8 cellular contexts compared by ENCODE assay signal in the genomic region with DNA sequence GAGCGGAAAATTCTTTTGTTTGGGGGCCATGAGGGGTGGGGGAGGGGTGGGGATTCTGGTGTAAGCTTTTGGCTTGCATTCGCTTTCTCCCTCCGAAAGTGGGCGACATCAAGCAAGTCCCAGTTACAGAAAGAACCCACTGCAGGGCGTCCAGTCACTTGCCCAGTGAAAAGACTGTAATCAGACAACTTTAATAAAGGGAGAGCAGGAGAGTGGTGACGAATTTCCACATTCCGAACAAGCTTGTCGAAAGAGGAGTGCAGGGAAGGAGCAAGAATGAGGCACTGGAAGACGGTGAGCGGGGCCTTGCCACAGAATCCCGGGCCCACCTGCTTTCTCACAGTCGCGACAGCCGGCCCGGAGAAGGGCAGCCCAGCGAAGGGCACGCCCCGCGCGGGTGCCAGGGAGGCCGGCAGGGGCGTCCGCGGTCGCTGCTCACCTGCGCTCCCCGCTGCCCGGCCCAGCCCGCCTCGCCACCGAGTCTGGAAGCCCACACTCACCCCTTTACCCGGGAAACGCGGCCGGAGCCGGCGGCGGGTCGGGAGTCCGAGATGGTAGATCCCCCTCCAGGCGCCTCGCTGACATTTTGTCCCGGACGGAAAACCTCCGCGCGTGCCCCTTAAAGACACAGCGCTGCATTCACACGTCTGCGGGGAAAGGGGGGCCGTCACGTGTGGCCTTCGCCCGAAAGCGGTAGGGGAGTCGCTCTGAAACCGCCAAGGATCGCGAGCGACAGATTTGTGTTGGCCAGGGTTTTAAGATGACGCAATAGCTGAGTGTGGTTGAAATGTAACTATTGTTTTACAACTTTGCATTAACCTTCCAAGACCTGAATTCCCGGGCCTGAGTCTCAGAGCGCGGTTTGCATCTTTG.
DNase-seq lines count a peak whose midpoint lies in the region; ATAC-seq lines count a peak whose summit lies in the region.

A gene with protein sequence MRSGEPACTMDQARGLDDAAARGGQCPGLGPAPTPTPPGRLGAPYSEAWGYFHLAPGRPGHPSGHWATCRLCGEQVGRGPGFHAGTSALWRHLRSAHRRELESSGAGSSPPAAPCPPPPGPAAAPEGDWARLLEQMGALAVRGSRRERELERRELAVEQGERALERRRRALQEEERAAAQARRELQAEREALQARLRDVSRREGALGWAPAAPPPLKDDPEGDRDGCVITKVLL (minus strand): TSS at position 675 of the 873 bp plus-strand sequence. CDS start 9,407 bp downstream, outside the sequence.

- H3K9ac ChIP-seq in rectal smooth muscle tissue (ENCODE audit: low read length): peak within 1 kb of the TSS; percentile 75

- H3K36me3 ChIP-seq in rectal smooth muscle tissue (ENCODE audit: control insufficient read depth, insufficient read depth, low read length): no peaks in the 10 kb centered on the region

- H3K4me3 ChIP-seq in GM08714 (ENCODE audit: low read length) (peak within 1 kb of the TSS; percentile 83), rectal smooth muscle tissue (ENCODE audit: low read length) (peak within 1 kb of the TSS; percentile 91)

- H3K4me1 ChIP-seq in rectal smooth muscle tissue (ENCODE audit: control insufficient read depth, insufficient read depth, low read length): peaks cover 2% of the 10 kb centered on the region

- H3K27ac ChIP-seq in rectal smooth muscle tissue (ENCODE audit: low read depth, low read length): peak within 1 kb of the TSS; percentile 84

- peak; percentile 67 for ATAC-seq in HG02588 (IDR thresholded peaks at IDR 0.05; ENCODE audit: unreplicated experiment)
- ATAC-seq in HG03378 (IDR thresholded peaks at IDR 0.05; ENCODE audit: unreplicated experiment): no peak

- no peaks in the 10 kb centered on the region for H3K27me3 ChIP-seq in rectal smooth muscle tissue (ENCODE audit: control insufficient read depth, insufficient read depth, low read length)

- peak; percentile 84 for DNase-seq in NCI-H1436 (lab: John Stamatoyannopoulos, UW)
- DNase-seq in T-helper 22 cell (ENCODE audit: low read depth): peak; percentile 37
- DNase-seq in astrocyte of the hippocampus (ENCODE audit: low read depth, low spot score): peak; percentile 85
- DNase-seq in hepatic stellate cell (ENCODE audit: low spot score): peak; percentile 65
